24 cellular contexts compared by ENCODE assay signal in the genomic region with DNA sequence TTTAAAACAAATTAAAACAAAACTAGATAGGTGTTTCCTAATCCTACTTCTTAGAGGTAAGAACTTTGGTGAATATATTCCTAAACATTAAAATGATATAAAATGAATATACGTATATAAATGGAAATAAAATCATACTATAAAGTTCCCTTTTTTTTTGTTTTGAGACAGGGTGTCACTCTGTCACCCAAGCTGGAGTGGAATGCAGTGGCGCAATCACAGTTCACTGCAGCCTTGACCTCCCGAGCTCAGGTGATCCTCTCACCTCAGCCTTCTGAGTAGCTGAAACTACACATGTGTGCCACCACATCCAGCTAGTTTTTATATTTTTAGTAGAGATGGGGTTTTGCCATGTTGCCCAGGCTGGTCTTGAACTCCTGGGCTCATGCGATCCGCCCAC.
"Had no signal": no experiment of that assay in that cellular context is flagged by ENCODE, and none has a peak within 500 bp of the region (broad histone marks: within the 10 kb centered on the region; RNA-seq: fewer than 3 reads in every experiment).

No MANE protein-coding gene starts in this region.

- H3K4me2 ChIP-seq: KMS-11, SK-N-SH had no signal

- H3K4me3 ChIP-seq: K562 had no signal

- DNase-seq: MV-4-11; NCI-H1048; NCI-H1105; NCI-H1417; NCI-H1436 treated with DMSO at 0.1 percent for 48 hours; NCI-H1694; NCI-H187 treated with DMSO at 0.1 percent for 48 hours; NCI-H2081; NCI-H2107; NCI-H226; NCI-H446; NCI-H510A; NCI-H524 treated with DMSO at 0.1 percent for 48 hours; NCI-H69; NCI-H774; NK-92 treated with Interleukin-12 subunit alpha and Interleukin-12 subunit beta, amount 100 ng/mL, for 24 hours; PC-3; SHP77; SK-N-SH had no signal

- H3K9ac ChIP-seq: KMS-11, SK-N-SH had no signal

- H3K9me3 Mint-ChIP-seq: IgD-negative memory B cell had no signal

- H3K4me3 Mint-ChIP-seq: IgD-negative memory B cell had no signal

- ATAC-seq: K562, Panc1, PC-3 had no signal

- H3K9me3 ChIP-seq: SK-N-SH had no signal

- H3K27me3 Mint-ChIP-seq: IgD-negative memory B cell had no signal

- H3K27ac Mint-ChIP-seq: IgD-negative memory B cell had no signal

- H3K27ac ChIP-seq: KMS-11, RWPE1 had no signal
